31 cellular contexts compared by ENCODE assay signal in the genomic region with DNA sequence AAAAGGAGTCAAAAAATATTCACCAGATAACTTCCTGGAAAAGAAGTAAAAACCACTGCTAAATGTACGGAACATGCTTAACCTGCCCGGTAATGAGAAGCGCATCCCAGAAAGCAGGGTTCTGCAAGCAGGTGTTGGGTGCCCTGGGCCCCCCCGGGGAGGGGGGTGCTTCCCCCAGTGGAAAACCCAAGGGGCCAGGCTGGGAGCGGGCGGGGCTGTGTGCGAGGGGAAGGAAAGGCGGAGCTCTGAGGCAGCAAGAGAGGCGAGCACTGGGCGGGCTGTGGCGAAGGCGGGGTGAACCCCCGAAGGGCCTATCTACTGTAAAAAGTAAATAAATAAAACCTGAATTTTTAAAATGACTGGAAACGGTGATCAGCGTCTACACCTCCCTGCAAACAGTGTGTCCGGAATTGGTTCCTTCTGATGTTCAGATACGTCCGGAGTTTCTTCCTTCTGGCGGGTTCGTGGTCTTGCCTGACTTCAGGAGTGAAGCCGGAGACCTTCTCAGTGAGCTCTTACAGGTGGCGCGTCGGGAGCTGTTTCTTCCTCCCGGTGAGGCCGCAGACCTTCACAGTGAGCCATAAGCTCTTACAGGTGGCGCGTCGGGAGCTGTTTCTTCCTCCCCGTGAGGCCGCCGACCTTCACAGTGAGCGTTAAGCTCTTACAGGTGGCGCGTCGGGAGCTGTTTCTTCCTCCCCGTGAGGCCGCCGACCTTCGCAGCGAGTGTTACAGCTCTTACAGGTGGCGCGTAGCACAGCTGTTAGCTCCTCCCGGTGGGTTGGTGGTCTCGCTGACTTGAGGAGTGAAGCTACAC. TPM values are rescaled to one million over a fixed set of nuclear protein-coding genes. Genes with fewer than 3 reads are reported as not detected.
DNase-seq lines count a peak whose midpoint lies in the region; ATAC-seq, FAIRE-seq and TF ChIP-seq lines count a peak whose summit lies in the region.
"Had no signal": no experiment of that assay in that cellular context is flagged by ENCODE, and none has a peak within 500 bp of the region (broad histone marks: within the 10 kb centered on the region; RNA-seq: fewer than 3 reads in every experiment).

No MANE protein-coding gene starts in this region.

- H3K79me2 ChIP-seq in HepG2 (ENCODE audit: insufficient read depth, low read length) (no peaks in the 10 kb centered on the region), smooth muscle cell (ENCODE audit: low read depth) (no peaks in the 10 kb centered on the region)
- H3K79me2 ChIP-seq: parathyroid adenoma had no signal

- ATAC-seq in HepG2 = no peak
- ATAC-seq: activated CD8-positive, alpha-beta memory T cell treated with anti-CD3 and anti-CD28 coated beads, Interleukin-2, amount 10 ng/mL, durations not matched to agents 7 days and 5 days; activated naive CD4-positive, alpha-beta T cell treated with anti-CD3 and anti-CD28 coated beads, Interleukin-2, amount 50 U/mL, for 72 hours; GM23338 had no signal

- H3K4me2 ChIP-seq in HepG2 (ENCODE audit: low read depth, low read length) = no peak overlapping the region
- peak overlapping the region; percentile 81 for H3K4me2 ChIP-seq in smooth muscle cell
- H3K4me2 ChIP-seq: GM23338 had no signal

- H3K4me3 ChIP-seq in endodermal cell (ENCODE audit: low read length) (no peak overlapping the region), HepG2 (replicated peaks in 1 of 3; ENCODE audit: insufficient read depth in 1 of 3, low read depth in 2 of 3, low read length in 3 of 3) (no peak overlapping the region), smooth muscle cell (peak overlapping the region; percentile 39), vagina (no peak overlapping the region), BE2C (ENCODE audit: low read depth, low read length) (no peak overlapping the region)
- H3K4me3 ChIP-seq: ascending aorta, GM23338, Peyer's patch, sigmoid colon, SJSA1, tibial artery had no signal

- TF ChIP-seq RAD21 in HepG2 (CRISPR knock-in tag; IDR thresholded peaks at IDR 0.05) = no peak

- TF ChIP-seq EP300 in HepG2 (IDR thresholded peaks at IDR 0.05; ENCODE audit: low read depth in 2 of 2, low read length in 2 of 2) (no peak), HepG2 (CRISPR knock-in tag; IDR thresholded peaks at IDR 0.05; ENCODE audit: borderline replicate concordance) (no peak)

- H4K20me1 ChIP-seq in HepG2 (ENCODE audit: insufficient read depth, low read length) (peaks cover 13% of the 10 kb centered on the region; the same call in 1 of the 2 replicates), smooth muscle cell (ENCODE audit: low read depth) (peaks cover 21% of the 10 kb centered on the region)

- peak overlapping the region; percentile 70 for H3K27ac Mint-ChIP-seq in endodermal cell
- H3K27ac Mint-ChIP-seq: activated CD8-positive, alpha-beta memory T cell treated with anti-CD3 and anti-CD28 coated beads, Interleukin-2, amount 10 ng/mL, durations not matched to agents 7 days and 5 days; GM23338; memory B cell; T-helper 1 cell treated with Interleukin-12 subunit alpha and Interleukin-12 subunit beta and Interleukin-4 antibody, amounts not matched to agents 30 μg/mL and 1 μg/mL, for 36 hours had no signal

- 94 to 95% methylated on average over 35 to 45 of the region's 45 CpGs for WGBS in endodermal cell (ENCODE audit: insufficient coverage in 1 of 2, insufficient read length in 1 of 2), 2 experiments
- 98% methylated on average over 45 of the region's 45 CpGs for WGBS in HepG2 (ENCODE audit: low lambda C conversion rate)
- WGBS in smooth muscle cell (ENCODE audit: low lambda C conversion rate) = 54% methylated on average over 43 of the region's 45 CpGs

- H3K27ac ChIP-seq in endodermal cell (ENCODE audit: low read depth, low read length) (no peak overlapping the region), HepG2 (ENCODE audit: extremely low read length, insufficient read depth, low read length) (no peak overlapping the region), smooth muscle cell (ENCODE audit: low read depth) (no peak overlapping the region), vagina (no peak overlapping the region)
- H3K27ac ChIP-seq: 22Rv1, ascending aorta, parathyroid adenoma, Peyer's patch, sigmoid colon, SJSA1, tibial artery had no signal

- no TSS peak for BruUV-seq in HepG2 (replicated peaks; lab: Mats Ljungman, UMichigan)

- no peak for TF ChIP-seq POLR2A in HepG2 (IDR thresholded peaks at IDR 0.05; ENCODE audit: insufficient read depth in 1 of 2, low read depth in 2 of 2, low read length in 2 of 2)
- TF ChIP-seq POLR2A in vagina (IDR thresholded peaks at IDR 0.05) = no peak

- H3K36me3 ChIP-seq in endodermal cell (ENCODE audit: control insufficient read depth, insufficient read depth, low read length) (no peaks in the 10 kb centered on the region), HepG2 (replicated peaks in 1 of 2; ENCODE audit: control insufficient read depth in 1 of 2, insufficient read depth in 2 of 2, low read length in 2 of 2) (peaks cover 14 to 29% of the 10 kb centered on the region in 2 experiments; a peak in 4 of 5 replicates), smooth muscle cell (ENCODE audit: low read depth) (no peaks in the 10 kb centered on the region), vagina (no peaks in the 10 kb centered on the region), BE2C (no peaks in the 10 kb centered on the region)
- H3K36me3 ChIP-seq: ascending aorta, Peyer's patch, sigmoid colon, SJSA1, tibial artery had no signal

- DNase-seq in NCI-H82 (lab: John Stamatoyannopoulos, UW) = peak; percentile 55
- no peak for DNase-seq in NCI-H82 treated with DMSO at 0.1 percent for 48 hours (lab: John Stamatoyannopoulos, UW; ENCODE audit: unreplicated experiment)
- no peak for DNase-seq in endodermal cell
- no peak for DNase-seq in HepG2 (ENCODE audit: low spot score)
- no peak for DNase-seq in smooth muscle cell (lab: John Stamatoyannopoulos, UW; ENCODE audit: unreplicated experiment)
- DNase-seq in activated CD4-positive, alpha-beta T cell treated with anti-CD3 and anti-CD28 coated beads, Interleukin-2, amount 50 U/mL, for 1 hour = no peak
- no peak for DNase-seq in vagina (ENCODE audit: extremely low spot score in 2 of 2)
- DNase-seq in BE2C = no peak
- DNase-seq: activated CD4-positive, alpha-beta T cell treated with anti-CD3 and anti-CD28 coated beads for 4 hours; AML-193; COR-L47; effector CD4-positive, alpha-beta T cell; foreskin melanocyte; hypothalamus; naive B cell; NCI-H1417; NCI-H510A; Peyer's patch; stimulated activated naive CD4-positive, alpha-beta T cell treated with Interleukin-2 at 50 U/mL for 16 hours had no signal

- peaks cover 11% of the 10 kb centered on the region for H3K4me1 Mint-ChIP-seq in endodermal cell

- in situ Hi-C loops in HepG2 (cut with HindIII; ENCODE audit: extremely low pct_ligation_motif_present, low pct_unique_long_range_greater_than_20kb) = no loop called here

- no peak for FAIRE-seq in HepG2 (lab: Jason Lieb, UNC)
- FAIRE-seq: keratinocyte had no signal

- H2AFZ ChIP-seq in HepG2 (ENCODE audit: low read length) (no peak overlapping the region), smooth muscle cell (ENCODE audit: low read depth) (no peak overlapping the region)
- H2AFZ ChIP-seq: GM23338, parathyroid adenoma had no signal

- TF ChIP-seq CTCF in endodermal cell (conservative IDR thresholded peaks at IDR 0.05) (no peak), HepG2 (CRISPR knock-in tag; IDR thresholded peaks at IDR 0.05) (no peak), smooth muscle cell (IDR thresholded peaks at IDR 0.05; ENCODE audit: borderline replicate concordance, insufficient read depth, poor library complexity, severe bottlenecking) (no peak), vagina (IDR thresholded peaks at IDR 0.05) (no peak), BE2C (IDR thresholded peaks at IDR 0.05; ENCODE audit: low read depth, low read length) (no peak)

- H3K27me3 ChIP-seq in endodermal cell (ENCODE audit: control insufficient read depth, insufficient read depth, low read length, poor library complexity, severe bottlenecking) = no peaks in the 10 kb centered on the region
- H3K27me3 ChIP-seq in HepG2 (ENCODE audit: control insufficient read depth in 1 of 2, insufficient read depth in 2 of 2, low read length in 2 of 2) = no peaks in the 10 kb centered on the region
- H3K27me3 ChIP-seq in smooth muscle cell (ENCODE audit: low read depth) = no peaks in the 10 kb centered on the region
- no peaks in the 10 kb centered on the region for H3K27me3 ChIP-seq in vagina
- no peaks in the 10 kb centered on the region for H3K27me3 ChIP-seq in BE2C
- H3K27me3 ChIP-seq: ascending aorta, Peyer's patch, sigmoid colon had no signal

- intact Hi-C loops in HepG2 (cut with micrococcal nuclease; ENCODE audit: unreplicated experiment) = no loop called here
- intact Hi-C loops in vagina (cut with DNase I) = loop anchor here (10.0 kb wide), 1 partner anchor 83 kb away; the partner anchor contains the start of gene LSS

- H3K4me1 ChIP-seq in endodermal cell (ENCODE audit: control insufficient read depth, insufficient read depth, low read length) (peaks cover 6% of the 10 kb centered on the region), HepG2 (ENCODE audit: insufficient read depth, low read length) (peaks cover 7% of the 10 kb centered on the region; the same call in 1 of the 2 replicates), smooth muscle cell (ENCODE audit: low read depth) (no peaks in the 10 kb centered on the region), vagina (peaks cover 7% of the 10 kb centered on the region), BE2C (no peaks in the 10 kb centered on the region; the same call in 1 of the 2 replicates)
- H3K4me1 ChIP-seq: ascending aorta, parathyroid adenoma, Peyer's patch, SJSA1 had no signal

- peak overlapping the region; percentile 55 for H3K4me3 Mint-ChIP-seq in endodermal cell
- H3K4me3 Mint-ChIP-seq: activated CD8-positive, alpha-beta memory T cell treated with anti-CD3 and anti-CD28 coated beads, Interleukin-2, amount 10 ng/mL, durations not matched to agents 7 days and 5 days; GM23338; memory B cell; T-helper 1 cell treated with Interleukin-12 subunit alpha and Interleukin-12 subunit beta and Interleukin-4 antibody, amounts not matched to agents 30 μg/mL and 1 μg/mL, for 36 hours had no signal

- no peaks in the 10 kb centered on the region for H3K36me3 Mint-ChIP-seq in endodermal cell (ENCODE audit: low read depth)
- H3K36me3 Mint-ChIP-seq: activated CD8-positive, alpha-beta memory T cell treated with anti-CD3 and anti-CD28 coated beads, Interleukin-2, amount 10 ng/mL, durations not matched to agents 7 days and 5 days; memory B cell; naive B cell had no signal

- H3K9me3 ChIP-seq in endodermal cell (ENCODE audit: control insufficient read depth, low read length) = no peaks in the 10 kb centered on the region
- H3K9me3 ChIP-seq in HepG2 (ENCODE audit: low read length) = no peaks in the 10 kb centered on the region
- no peaks in the 10 kb centered on the region for H3K9me3 ChIP-seq in smooth muscle cell (replicated peaks; ENCODE audit: low read depth)
- H3K9me3 ChIP-seq in vagina = no peaks in the 10 kb centered on the region
- 0 out of 2 replicates have a peak, but pooled peaks cover 5% of the 10 kb centered on the region for H3K9me3 ChIP-seq in BE2C
- H3K9me3 ChIP-seq: ascending aorta, Peyer's patch, sigmoid colon, SJSA1, tibial artery had no signal

- H3K9ac ChIP-seq in endodermal cell (ENCODE audit: extremely low read depth, low read length, poor library complexity, severe bottlenecking) (no peak overlapping the region), HepG2 (ENCODE audit: insufficient read depth, low read depth, low read length) (no peak overlapping the region), smooth muscle cell (ENCODE audit: low read depth) (no peak overlapping the region)
- H3K9ac ChIP-seq: parathyroid adenoma had no signal

- H3K27me3 Mint-ChIP-seq in endodermal cell (ENCODE audit: insufficient read depth) = peaks cover 28% of the 10 kb centered on the region
- H3K27me3 Mint-ChIP-seq: activated CD8-positive, alpha-beta memory T cell treated with anti-CD3 and anti-CD28 coated beads, Interleukin-2, amount 10 ng/mL, durations not matched to agents 7 days and 5 days had no signal

- H3F3A ChIP-seq in smooth muscle cell (ENCODE audit: low read depth) = peaks cover 5% of the 10 kb centered on the region

- peaks cover 9% of the 10 kb centered on the region for H3K9me3 Mint-ChIP-seq in endodermal cell
- H3K9me3 Mint-ChIP-seq: activated naive CD4-positive, alpha-beta T cell treated with anti-CD3 and anti-CD28 coated beads, Interleukin-2, amount 50 U/mL, for 72 hours; memory B cell; naive B cell; T-helper 1 cell treated with Interleukin-12 subunit alpha and Interleukin-12 subunit beta and Interleukin-4 antibody, amounts not matched to agents 30 μg/mL and 1 μg/mL, for 36 hours had no signal

- CTCF ChIA-PET in HepG2 (lab: Yijun Ruan, JAX; ENCODE audit: low intra/inter-chr PET ratio, low total read pairs) = no interaction called here

- POLR2A ChIA-PET in HepG2 (lab: Yijun Ruan, JAX) = interaction anchor here (2.2 to 2.7 kb wide), 2 partner anchors 11 to 14 kb away, joined by 10 to 13 read pairs; partner anchors contain the start of gene FTCD

RNA-seq across cellular contexts. Expression of gene FTCD, which starts 13.4 kb away (rescaled TPM):
- total RNA-seq in endodermal cell (1 to 10 TPM; 3.5 to 4.6 TPM), HepG2 (2016; rRNA removed; fragmentation: Illumina TruSeq; extraction: Trizol) (78.5 and 105 TPM in 2 replicates), smooth muscle cell (1.3 and 4.1 TPM in 2 replicates), vagina (not detected)
- polyA plus RNA-seq in endodermal cell (2013, experiment 1 of 2) = 3.0 TPM
- 1.0 TPM for polyA plus RNA-seq in endodermal cell (2013, experiment 2 of 2)
- total RNA-seq in HepG2 (2016; cell fraction: cytosol; rRNA removed; fragmentation: Illumina TruSeq; extraction: Trizol; ENCODE audit: low read depth) = 13.1 and 13.2 TPM in 2 replicates
- 61.2 and 115 TPM in 2 replicates for total RNA-seq in HepG2 (2016; cell fraction: insoluble cytoplasmic fraction; rRNA removed; fragmentation: Illumina TruSeq; extraction: Trizol)
- total RNA-seq in HepG2 (2016; cell fraction: membrane; rRNA removed; fragmentation: Illumina TruSeq; extraction: Trizol) = 21.0 and 27.4 TPM in 2 replicates
- 94.5 and 110 TPM in 2 replicates for total RNA-seq in HepG2 (2016; cell fraction: nucleus; rRNA removed; fragmentation: Illumina TruSeq; extraction: Trizol)
- polyA plus RNA-seq in HepG2 (2011; rRNA removed) (75.7 and 112 TPM in 2 replicates), smooth muscle cell (15.2 and 18.0 TPM in 2 replicates)
- 34.7 and 61.2 TPM in 2 replicates for polyA plus RNA-seq in HepG2 (2011; cell fraction: cytosol; rRNA removed)
- polyA plus RNA-seq in HepG2 (2011; cell fraction: nucleus; rRNA removed) = 656 and 751 TPM in 2 replicates
- polyA plus RNA-seq in HepG2 (2012) = 108 and 140 TPM in 2 replicates
- 11.0 and 12.4 TPM in 2 replicates for polyA plus RNA-seq in HepG2 (2016; cell fraction: cytosol; fragmentation: Illumina TruSeq; extraction: Trizol; ENCODE audit: low read depth)
- polyA plus RNA-seq in HepG2 (2016; cell fraction: insoluble cytoplasmic fraction; fragmentation: Illumina TruSeq; extraction: Trizol; ENCODE audit: low read depth) = 47.9 and 52.0 TPM in 2 replicates
- 11.9 and 17.7 TPM in 2 replicates for polyA plus RNA-seq in HepG2 (2016; cell fraction: membrane; fragmentation: Illumina TruSeq; extraction: Trizol; ENCODE audit: low read depth)
- polyA plus RNA-seq in HepG2 (2016; cell fraction: nucleus; fragmentation: Illumina TruSeq; extraction: Trizol; ENCODE audit: insufficient read depth, low read depth) = 369 and 379 TPM in 2 replicates
- polyA minus RNA-seq in HepG2 (2011; rRNA and poly(A)+ RNA removed; ENCODE audit: low replicate concordance) = 0.42 and 84.7 TPM in 2 replicates
- 33.3 and 39.2 TPM in 2 replicates for polyA minus RNA-seq in HepG2 (2011; cell fraction: cytosol; rRNA and poly(A)+ RNA removed)
- 93.9 and 118 TPM in 2 replicates for polyA minus RNA-seq in HepG2 (2011; cell fraction: nucleus; rRNA and poly(A)+ RNA removed)
- 3.1 TPM for polyA plus RNA-seq in BE2C (2012; ENCODE audit: insufficient read depth, insufficient read length, low read depth)
- total RNA-seq: activated CD8-positive, alpha-beta memory T cell treated with anti-CD3 and anti-CD28 coated beads, Interleukin-2, amount 10 ng/mL, durations not matched to agents 7 days and 5 days; SJSA1 had no signal
- polyA plus RNA-seq: keratinocyte had no signal

RNA-seq across cellular contexts. Expression of gene SPATC1L, which starts 42.3 kb away (rescaled TPM):
- total RNA-seq in endodermal cell (10 to 100 TPM; 29.5 to 31.9 TPM), HepG2 (2016; rRNA removed; fragmentation: Illumina TruSeq; extraction: Trizol) (2.8 and 3.3 TPM in 2 replicates), smooth muscle cell (6.4 and 10.5 TPM in 2 replicates), vagina (5.2 TPM)
- 32.1 TPM for polyA plus RNA-seq in endodermal cell (2013, experiment 1 of 2)
- 33.4 TPM for polyA plus RNA-seq in endodermal cell (2013, experiment 2 of 2)
- total RNA-seq in HepG2 (2016; cell fraction: cytosol; rRNA removed; fragmentation: Illumina TruSeq; extraction: Trizol; ENCODE audit: low read depth) = 2.1 and 2.7 TPM in 2 replicates
- total RNA-seq in HepG2 (2016; cell fraction: insoluble cytoplasmic fraction; rRNA removed; fragmentation: Illumina TruSeq; extraction: Trizol) = 3.0 and 3.3 TPM in 2 replicates
- 3.0 and 3.8 TPM in 2 replicates for total RNA-seq in HepG2 (2016; cell fraction: membrane; rRNA removed; fragmentation: Illumina TruSeq; extraction: Trizol)
- 1.5 and 1.7 TPM in 2 replicates for total RNA-seq in HepG2 (2016; cell fraction: nucleus; rRNA removed; fragmentation: Illumina TruSeq; extraction: Trizol)
- polyA plus RNA-seq in HepG2 (2011; rRNA removed) (1.4 and 2.6 TPM in 2 replicates), smooth muscle cell (36.5 and 40.2 TPM in 2 replicates)
- polyA plus RNA-seq in HepG2 (2011; cell fraction: cytosol; rRNA removed) = 1.4 and 2.8 TPM in 2 replicates
- 9.6 and 9.7 TPM in 2 replicates for polyA plus RNA-seq in HepG2 (2011; cell fraction: nucleus; rRNA removed)
- 7.3 and 10.9 TPM in 2 replicates for polyA plus RNA-seq in HepG2 (2012)
- 5.4 and 5.7 TPM in 2 replicates for polyA plus RNA-seq in HepG2 (2016; cell fraction: cytosol; fragmentation: Illumina TruSeq; extraction: Trizol; ENCODE audit: low read depth)
- 5.9 and 7.1 TPM in 2 replicates for polyA plus RNA-seq in HepG2 (2016; cell fraction: insoluble cytoplasmic fraction; fragmentation: Illumina TruSeq; extraction: Trizol; ENCODE audit: low read depth)
- 6.0 and 7.3 TPM in 2 replicates for polyA plus RNA-seq in HepG2 (2016; cell fraction: membrane; fragmentation: Illumina TruSeq; extraction: Trizol; ENCODE audit: low read depth)
- 5.8 and 6.5 TPM in 2 replicates for polyA plus RNA-seq in HepG2 (2016; cell fraction: nucleus; fragmentation: Illumina TruSeq; extraction: Trizol; ENCODE audit: insufficient read depth, low read depth)
- 2.4 and 3.4 TPM in 2 replicates for polyA minus RNA-seq in HepG2 (2011; rRNA and poly(A)+ RNA removed; ENCODE audit: low replicate concordance)
- polyA minus RNA-seq in HepG2 (2011; cell fraction: cytosol; rRNA and poly(A)+ RNA removed) = 3.4 and 5.6 TPM in 2 replicates
- polyA minus RNA-seq in HepG2 (2011; cell fraction: nucleus; rRNA and poly(A)+ RNA removed) = 0.77 and 1.6 TPM in 2 replicates
- 29.5 TPM for polyA plus RNA-seq in BE2C (2012; ENCODE audit: insufficient read depth, insufficient read length, low read depth)

RNA-seq across cellular contexts. Expression of gene COL6A2, which starts 44.1 kb away (rescaled TPM):
- 100 to 1,000 TPM; 259 to 377 TPM for total RNA-seq in endodermal cell
- 117 TPM for polyA plus RNA-seq in endodermal cell (2013, experiment 1 of 2)
- 114 TPM for polyA plus RNA-seq in endodermal cell (2013, experiment 2 of 2)
- 0.07 and 0.14 TPM in 2 replicates for total RNA-seq in HepG2 (2016; rRNA removed; fragmentation: Illumina TruSeq; extraction: Trizol)
- total RNA-seq in HepG2 (2016; cell fraction: cytosol; rRNA removed; fragmentation: Illumina TruSeq; extraction: Trizol; ENCODE audit: low read depth) = not detected in 2 replicates
- total RNA-seq in HepG2 (2016; cell fraction: insoluble cytoplasmic fraction; rRNA removed; fragmentation: Illumina TruSeq; extraction: Trizol) = 0.06 TPM in 1 of 2 replicates, not detected in the other
- total RNA-seq in HepG2 (2016; cell fraction: membrane; rRNA removed; fragmentation: Illumina TruSeq; extraction: Trizol) = not detected in 2 replicates
- 0.13 and 0.22 TPM in 2 replicates for total RNA-seq in HepG2 (2016; cell fraction: nucleus; rRNA removed; fragmentation: Illumina TruSeq; extraction: Trizol)
- polyA plus RNA-seq in HepG2 (2011; rRNA removed) = 0.41 and 1.6 TPM in 2 replicates
- 0.27 and 0.31 TPM in 2 replicates for polyA plus RNA-seq in HepG2 (2011; cell fraction: cytosol; rRNA removed)
- 8.5 and 10.4 TPM in 2 replicates for polyA plus RNA-seq in HepG2 (2011; cell fraction: nucleus; rRNA removed)
- polyA plus RNA-seq in HepG2 (2012) = 0.36 and 0.81 TPM in 2 replicates
- polyA plus RNA-seq in HepG2 (2016; cell fraction: cytosol; fragmentation: Illumina TruSeq; extraction: Trizol; ENCODE audit: low read depth) = not detected in 2 replicates
- polyA plus RNA-seq in HepG2 (2016; cell fraction: insoluble cytoplasmic fraction; fragmentation: Illumina TruSeq; extraction: Trizol; ENCODE audit: low read depth) = not detected in 2 replicates
- not detected in 2 replicates for polyA plus RNA-seq in HepG2 (2016; cell fraction: membrane; fragmentation: Illumina TruSeq; extraction: Trizol; ENCODE audit: low read depth)
- polyA plus RNA-seq in HepG2 (2016; cell fraction: nucleus; fragmentation: Illumina TruSeq; extraction: Trizol; ENCODE audit: insufficient read depth, low read depth) = 0.48 and 0.69 TPM in 2 replicates
- 0.44 TPM in 1 of 2 replicates, not detected in the other for polyA minus RNA-seq in HepG2 (2011; rRNA and poly(A)+ RNA removed; ENCODE audit: low replicate concordance)
- polyA minus RNA-seq in HepG2 (2011; cell fraction: cytosol; rRNA and poly(A)+ RNA removed) = not detected in 2 replicates
- polyA minus RNA-seq in HepG2 (2011; cell fraction: nucleus; rRNA and poly(A)+ RNA removed) = 0.52 and 1.2 TPM in 2 replicates
- total RNA-seq in smooth muscle cell = 1,570 and 1,698 TPM in 2 replicates
- polyA plus RNA-seq in smooth muscle cell = 2,969 and 4,089 TPM in 2 replicates
- 535 TPM for total RNA-seq in vagina
- 14.8 TPM for polyA plus RNA-seq in BE2C (2012; ENCODE audit: insufficient read depth, insufficient read length, low read depth)

Comparison
In these comparisons a context has a peak if more than half of its experiments do, and no peak if none do; other contexts are left out.
1. RNA of gene COL6A2, which starts 44.1 kb away (total RNA-seq): 1,570 to 1,698 TPM in smooth muscle cell, 535 TPM in vagina (single experiment) and 259 to 377 TPM in endodermal cell; 0.06 to 0.22 TPM in HepG2; every median in the first group is over 100 times any median in the second.